Comparison of ENCODE assay signal across 22 cellular contexts in the genomic region with DNA sequence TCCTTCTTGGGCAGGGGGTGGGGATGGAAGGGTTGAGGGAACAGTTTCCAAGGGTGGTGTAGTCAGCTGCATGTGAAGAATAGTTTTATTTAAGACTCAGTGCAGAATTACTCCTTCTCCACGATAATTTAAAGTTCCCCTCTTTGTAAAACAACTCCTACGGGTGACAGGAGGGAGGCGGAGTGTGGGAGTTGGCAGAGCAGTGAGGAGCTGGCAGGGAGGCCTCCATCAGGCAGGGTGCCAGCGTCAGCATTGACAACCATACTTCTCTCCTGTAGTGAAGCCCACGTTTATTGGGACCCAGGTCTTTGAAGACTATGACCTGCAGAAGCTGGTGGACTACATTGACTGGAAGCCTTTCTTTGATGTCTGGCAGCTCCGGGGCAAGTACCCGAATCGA.
A peak's percentile ranks its signal among the peaks of the same experiment; 100 is the strongest.
DNase-seq lines count a peak whose midpoint lies in the region; ATAC-seq and TF ChIP-seq lines count a peak whose summit lies in the region.
"Had no signal": no experiment of that assay in that cellular context is flagged by ENCODE, and none has a peak within 500 bp of the region (broad histone marks: within the 10 kb centered on the region; RNA-seq: fewer than 3 reads in every experiment).

No MANE protein-coding gene starts in this region.

- no peak for TF ChIP-seq CTCF in gastroesophageal sphincter (IDR thresholded peaks at IDR 0.05)
- no peak for TF ChIP-seq CTCF in neural crest cell (conservative IDR thresholded peaks at IDR 0.05)
- TF ChIP-seq CTCF in GM10248 (IDR thresholded peaks at IDR 0.05; ENCODE audit: control extremely low read depth, extremely low read depth, low read depth, missing control alignments) = no peak

- H3K27me3 Mint-ChIP-seq in neural crest cell (ENCODE audit: low read depth) = no peaks in the 10 kb centered on the region

- peak; percentile 56 for ATAC-seq in Right ventricle myocardium inferior
- ATAC-seq in gastroesophageal sphincter = no peak
- no peak for ATAC-seq in HG02970 (IDR thresholded peaks at IDR 0.05; ENCODE audit: low FRiP score, unreplicated experiment)
- no peak for ATAC-seq in GM19035 (IDR thresholded peaks at IDR 0.05; ENCODE audit: unreplicated experiment)
- ATAC-seq: stimulated activated effector memory CD8-positive, alpha-beta T cell treated with anti-CD3 and anti-CD28 coated beads, Interleukin-12 subunit alpha, Interleukin-12 subunit beta, amount 100 ng/mL, for 72 hours had no signal

- no peak for TF ChIP-seq POLR2A in gastroesophageal sphincter (IDR thresholded peaks at IDR 0.05)

- CTCF ChIA-PET in GM10248 (lab: Yijun Ruan, JAX) = no interaction called here

- peak; percentile 73 for DNase-seq in Right ventricle myocardium inferior (ENCODE audit: missing footprints)
- no peak for DNase-seq in cardiac septum (ENCODE audit: low spot score)
- no peak for DNase-seq in neural crest cell (ENCODE audit: low read depth, low spot score)
- no peak for DNase-seq in GM10248 (ENCODE audit: extremely low spot score)
- no peak for DNase-seq in hepatic stellate cell (ENCODE audit: low spot score)
- DNase-seq: activated CD8-positive, alpha-beta memory T cell treated with anti-CD3 and anti-CD28 coated beads, Interleukin-2, amount 50 U/mL, for 48 hours; activated naive CD4-positive, alpha-beta T cell; aorta; colonic mucosa; kidney; mesendoderm; NCI-H1417; NCI-H748 treated with DMSO at 0.1 percent for 48 hours; PC-9; retina; SJCRH30; upper lobe of left lung had no signal

- 17 to 40% methylated on average over 4 to 7 of the region's 8 CpGs for WGBS in gastroesophageal sphincter (ENCODE audit: low coverage in 1 of 2), 2 donors

- peaks cover 0 to 76% of the 10 kb centered on the region in 2 donors for H3K36me3 ChIP-seq in gastroesophageal sphincter
- H3K36me3 ChIP-seq: SJCRH30 had no signal

- POLR2A ChIA-PET in GM10248 (lab: Yijun Ruan, JAX) = no interaction called here

- no peak overlapping the region for H3K4me3 ChIP-seq in gastroesophageal sphincter
- H3K4me3 ChIP-seq: BLaER1, colonic mucosa, PC-9, SJCRH30, upper lobe of left lung had no signal

- no peak for TF ChIP-seq EP300 in gastroesophageal sphincter (IDR thresholded peaks at IDR 0.05)

- intact Hi-C loops in Right ventricle myocardium inferior (cut with DNase I) (loop anchor here (5.0 kb wide), 1 partner anchor 92 kb away; a partner anchor contains a TSS), cardiac septum (cut with DNase I) (no loop called here)

- H3K4me3 Mint-ChIP-seq in neural crest cell = no peak overlapping the region
- H3K4me3 Mint-ChIP-seq: stimulated activated effector memory CD8-positive, alpha-beta T cell treated with anti-CD3 and anti-CD28 coated beads, Interleukin-12 subunit alpha, Interleukin-12 subunit beta, amount 100 ng/mL, for 72 hours had no signal

- no peaks in the 10 kb centered on the region for H3K9me3 ChIP-seq in gastroesophageal sphincter
- H3K9me3 ChIP-seq: BLaER1, colonic mucosa, SJCRH30, upper lobe of left lung had no signal

- peak overlapping the region; percentile 62 for H3K27ac Mint-ChIP-seq in neural crest cell (ENCODE audit: unreplicated experiment)

- H3K27me3 ChIP-seq in gastroesophageal sphincter = no peaks in the 10 kb centered on the region
- H3K27me3 ChIP-seq: BLaER1, colonic mucosa, SJCRH30, upper lobe of left lung had no signal

- no peaks in the 10 kb centered on the region for H3K9me3 Mint-ChIP-seq in neural crest cell
- H3K9me3 Mint-ChIP-seq: stimulated activated effector memory CD8-positive, alpha-beta T cell treated with anti-CD3 and anti-CD28 coated beads, Interleukin-12 subunit alpha, Interleukin-12 subunit beta, amount 100 ng/mL, for 72 hours had no signal

- H3K4me1 ChIP-seq in gastroesophageal sphincter = peaks cover 0 to 59% (median 4%) of the 10 kb centered on the region in 3 donors
- H3K4me1 ChIP-seq: BLaER1, colonic mucosa, SJCRH30, upper lobe of left lung had no signal

- peak overlapping the region; percentile 54 to 86 (median 82) for H3K27ac ChIP-seq in gastroesophageal sphincter
- H3K27ac ChIP-seq: BLaER1, colonic mucosa, PC-9, SJCRH30, upper lobe of left lung had no signal

- peaks cover 14% of the 10 kb centered on the region for H3K36me3 Mint-ChIP-seq in neural crest cell (ENCODE audit: low read depth)

- H3K4me1 Mint-ChIP-seq in neural crest cell = no peaks in the 10 kb centered on the region
- H3K4me1 Mint-ChIP-seq: stimulated activated effector memory CD8-positive, alpha-beta T cell treated with anti-CD3 and anti-CD28 coated beads, Interleukin-12 subunit alpha, Interleukin-12 subunit beta, amount 100 ng/mL, for 72 hours had no signal
